In genomic region chr13:75610466-75610865, GRCh38 we compare ENCODE assay signal across 28 cellular contexts.
"Had no signal": no experiment of that assay in that cellular context is flagged by ENCODE, and none has a peak within 500 bp of the region (broad histone marks: within the 10 kb centered on the region; RNA-seq: fewer than 3 reads in every experiment).

No MANE protein-coding gene starts in this region.

- H3K27ac Mint-ChIP-seq: activated CD4-positive, alpha-beta memory T cell treated with anti-CD3 and anti-CD28 coated beads for 36 hours; activated CD4-positive, alpha-beta T cell treated with anti-CD3 and anti-CD28 coated beads, Interleukin-2, amount 10 ng/mL, durations not matched to agents 7 days and 5 days; activated naive CD4-positive, alpha-beta T cell treated with anti-CD3 and anti-CD28 coated beads, Interleukin-2, amount 50 U/mL, for 72 hours; activated naive CD8-positive, alpha-beta T cell treated with anti-CD3 and anti-CD28 coated beads, Interleukin-2, amount 50 U/mL, for 24 hours; T-cell had no signal

- H3K4me1 ChIP-seq: ascending aorta had no signal

- H3K27me3 ChIP-seq: ascending aorta, body of pancreas had no signal

- H3K27ac ChIP-seq: ascending aorta, body of pancreas, SK-N-MC had no signal

- DNase-seq: activated CD4-positive, alpha-beta memory T cell treated with anti-CD3 and anti-CD28 coated beads for 36 hours; activated CD4-positive, alpha-beta T cell treated with anti-CD3 and anti-CD28 coated beads, Interleukin-2, amount 10 ng/mL, durations not matched to agents 7 days and 5 days; activated CD4-positive, CD25-positive, alpha-beta regulatory T cell; activated CD8-positive, alpha-beta memory T cell treated with anti-CD3 and anti-CD28 coated beads for 24 hours; activated effector memory CD4-positive, alpha-beta T cell treated with anti-CD3 and anti-CD28 coated beads, Interleukin-2, amount 50 U/mL, for 16 hours; activated naive CD4-positive, alpha-beta T cell treated with Interleukin-2 at 50 U/mL for 16 hours; activated naive CD8-positive, alpha-beta T cell treated with anti-CD3 and anti-CD28 coated beads, Interleukin-2, amount 50 U/mL, for 24 hours; activated T-cell treated with anti-CD3 and anti-CD28 coated beads, Interleukin-2, amount 50 U/mL, for 4 hours; amniotic stem cell; body of pancreas; Kasumi-1; NCI-H1048; NCI-H1930; NCI-H2171; NCI-H2227 treated with DMSO at 0.1 percent for 48 hours; NCI-H69; NK-92 treated with Interleukin-12 subunit alpha and Interleukin-12 subunit beta, amount 100 ng/mL, for 24 hours; OCI-M1; SHP77 treated with DMSO at 0.1 percent for 48 hours; T-cell; T-helper 2 cell; T1000 had no signal

- H3K9me3 ChIP-seq: ascending aorta, body of pancreas had no signal

- H3K4me3 ChIP-seq: ascending aorta, body of pancreas, K562, SK-N-MC had no signal

- FAIRE-seq: K562, RCC 7860, TTC549 had no signal

- H3K4me3 Mint-ChIP-seq: activated CD4-positive, alpha-beta memory T cell treated with anti-CD3 and anti-CD28 coated beads for 36 hours; activated CD4-positive, alpha-beta T cell treated with anti-CD3 and anti-CD28 coated beads, Interleukin-2, amount 10 ng/mL, durations not matched to agents 7 days and 5 days; activated naive CD8-positive, alpha-beta T cell treated with anti-CD3 and anti-CD28 coated beads, Interleukin-2, amount 50 U/mL, for 24 hours; activated T-cell treated with anti-CD3 and anti-CD28 coated beads, Interleukin-2, amount 50 U/mL, for 4 hours; T-cell had no signal

- H3K4me1 Mint-ChIP-seq: activated CD4-positive, alpha-beta T cell treated with anti-CD3 and anti-CD28 coated beads, Interleukin-2, amount 10 ng/mL, durations not matched to agents 7 days and 5 days; activated naive CD8-positive, alpha-beta T cell treated with anti-CD3 and anti-CD28 coated beads, Interleukin-2, amount 50 U/mL, for 24 hours; T-cell had no signal

- H3K36me3 ChIP-seq: ascending aorta had no signal

- H3K27me3 Mint-ChIP-seq: activated CD4-positive, alpha-beta memory T cell treated with anti-CD3 and anti-CD28 coated beads for 36 hours; activated CD4-positive, alpha-beta T cell treated with anti-CD3 and anti-CD28 coated beads, Interleukin-2, amount 10 ng/mL, durations not matched to agents 7 days and 5 days; activated naive CD8-positive, alpha-beta T cell treated with anti-CD3 and anti-CD28 coated beads, Interleukin-2, amount 50 U/mL, for 24 hours; T-cell had no signal

- H3K9me3 Mint-ChIP-seq: activated CD4-positive, alpha-beta memory T cell treated with anti-CD3 and anti-CD28 coated beads for 36 hours; activated CD4-positive, alpha-beta T cell treated with anti-CD3 and anti-CD28 coated beads, Interleukin-2, amount 10 ng/mL, durations not matched to agents 7 days and 5 days; activated naive CD4-positive, alpha-beta T cell treated with anti-CD3 and anti-CD28 coated beads, Interleukin-2, amount 50 U/mL, for 72 hours; activated naive CD8-positive, alpha-beta T cell treated with anti-CD3 and anti-CD28 coated beads, Interleukin-2, amount 50 U/mL, for 24 hours; activated T-cell treated with anti-CD3 and anti-CD28 coated beads, Interleukin-2, amount 50 U/mL, for 4 hours; T-cell had no signal
